ENCODE assay signal across 8 cellular contexts in genomic region chr10:102420443-102420809, GRCh38. TPM values are rescaled to one million over a fixed set of nuclear protein-coding genes. Genes with fewer than 3 reads are reported as not detected.
DNase-seq lines count a peak whose midpoint lies in the region; ATAC-seq, FAIRE-seq and TF ChIP-seq lines count a peak whose summit lies in the region.

No MANE protein-coding gene starts in this region.

- CTCF ChIA-PET in endothelial cell of umbilical vein (lab: Charles Lee), result interaction anchor here (0.6 to 6.5 kb wide), 9 partner anchors 12 to 251 kb away, joined by 3 to 74 read pairs (median 25); partner anchors contain the start of genes CUEDC2 and NFKB2

- H2AFZ ChIP-seq in endothelial cell of umbilical vein (ENCODE audit: low read depth, low read length) (peak overlapping the region; percentile 78), neural progenitor cell (replicated peaks) (peak overlapping the region; percentile 96)

- intact Hi-C loops in endothelial cell of umbilical vein (cut with micrococcal nuclease), result loop anchor here (5.0 kb wide), 3 partner anchors 82 to 227 kb away; partner anchors contain the start of genes ACTR1A and SUFU

- peak overlapping the region; percentile 92 for H3K4me3 ChIP-seq in BE2C (ENCODE audit: low read depth, low read length)
- H3K4me3 ChIP-seq in NT2/D1 (ENCODE audit: insufficient read length, low read depth), result peak overlapping the region; percentile 87
- H3K4me3 ChIP-seq in endothelial cell of umbilical vein (replicated peaks in 1 of 3; ENCODE audit: insufficient read depth in 1 of 3, low read depth in 1 of 3, low read length in 3 of 3), result peak overlapping the region; percentile 64 to 73 (median 70)
- peak overlapping the region; percentile 77 for H3K4me3 ChIP-seq in neural progenitor cell

- no peak for FAIRE-seq in endothelial cell of umbilical vein (lab: Jason Lieb, UNC)

- H4K20me1 ChIP-seq in endothelial cell of umbilical vein (replicated peaks; ENCODE audit: control insufficient read depth, extremely low read depth, insufficient read depth, low read length) (no peaks in the 10 kb centered on the region), neural progenitor cell (ENCODE audit: low read depth) (peaks cover 39% of the 10 kb centered on the region)

- no peaks in the 10 kb centered on the region for H3K9me1 ChIP-seq in endothelial cell of umbilical vein (replicated peaks; ENCODE audit: control insufficient read depth, extremely low read depth, insufficient read depth, low read length)

- no peaks in the 10 kb centered on the region for H3K9me3 Mint-ChIP-seq in neural progenitor cell

- H3K27ac Mint-ChIP-seq in neural progenitor cell, result peak overlapping the region; percentile 98

- peaks cover 38% of the 10 kb centered on the region for H3K4me1 Mint-ChIP-seq in neural progenitor cell

- H3K36me3 Mint-ChIP-seq in neural progenitor cell, result peaks cover 4% of the 10 kb centered on the region

- H3K4me1 ChIP-seq in BE2C (peaks cover 2% of the 10 kb centered on the region; the same call in 1 of the 2 replicates), NT2/D1 (ENCODE audit: insufficient read depth, insufficient read length) (peaks cover 12% of the 10 kb centered on the region), endothelial cell of umbilical vein (ENCODE audit: control insufficient read depth, extremely low read depth, insufficient read depth, low read length) (peaks cover 20% of the 10 kb centered on the region), neural progenitor cell (peaks cover 16% of the 10 kb centered on the region)

- TSS peak; percentile 8 for BruUV-seq in endothelial cell of umbilical vein (replicated peaks; lab: Mats Ljungman, UMichigan)

- no peaks in the 10 kb centered on the region for H3K27me3 ChIP-seq in BE2C
- no peaks in the 10 kb centered on the region for H3K27me3 ChIP-seq in NT2/D1 (ENCODE audit: insufficient read depth, insufficient read length)
- H3K27me3 ChIP-seq in endothelial cell of umbilical vein (ENCODE audit: control insufficient read depth in 2 of 2, insufficient read depth in 2 of 2, low read length in 2 of 2), result peaks cover 3 to 7% of the 10 kb centered on the region in 2 experiments
- peaks cover 26% of the 10 kb centered on the region for H3K27me3 ChIP-seq in neural progenitor cell

- POLR2A ChIA-PET in endothelial cell of umbilical vein (lab: Charles Lee), result interaction anchor here (0.5 to 1.8 kb wide), 2 partner anchors 12 to 239 kb away, joined by 6 to 11 read pairs; partner anchors contain the start of gene CUEDC2

- dilution Hi-C loops in endothelial cell of umbilical vein (cut with MboI; ENCODE audit: extremely low pct_ligation_motif_present, low sequenced_read_pairs), result no loop called here

- TF ChIP-seq CTCF in BE2C (IDR thresholded peaks at IDR 0.05; ENCODE audit: low read depth, low read length), result no peak
- TF ChIP-seq CTCF in endothelial cell of umbilical vein (IDR thresholded peaks at IDR 0.05; ENCODE audit: extremely low read depth in 1 of 2, insufficient read depth in 1 of 2, low read depth in 1 of 2, low read length in 2 of 2), result no peak
- TF ChIP-seq CTCF in neural progenitor cell (IDR thresholded peaks at IDR 0.05), result no peak

- H3K79me2 ChIP-seq in endothelial cell of umbilical vein (ENCODE audit: control insufficient read depth, insufficient read depth, low read length), result no peaks in the 10 kb centered on the region
- H3K79me2 ChIP-seq in neural progenitor cell (ENCODE audit: low read depth), result no peaks in the 10 kb centered on the region

- peak; percentile 49 for ATAC-seq in GM21529 (IDR thresholded peaks at IDR 0.05; ENCODE audit: unreplicated experiment)

- H3K4me2 ChIP-seq in endothelial cell of umbilical vein (ENCODE audit: insufficient read depth, low read length) (peak overlapping the region; percentile 63), neural progenitor cell (peak overlapping the region; percentile 87)

- peak overlapping the region; percentile 98 for H3K4me3 Mint-ChIP-seq in neural progenitor cell

- peak overlapping the region; percentile 91 for H3K9ac ChIP-seq in NT2/D1 (ENCODE audit: insufficient read length, low read depth)
- no peak overlapping the region for H3K9ac ChIP-seq in endothelial cell of umbilical vein (replicated peaks; ENCODE audit: extremely low read depth, insufficient read depth, low read length)
- H3K9ac ChIP-seq in neural progenitor cell, result no peak overlapping the region

- peaks cover 12% of the 10 kb centered on the region for H3K36me3 ChIP-seq in BE2C
- peaks cover 23% of the 10 kb centered on the region for H3K36me3 ChIP-seq in NT2/D1 (ENCODE audit: insufficient read depth, insufficient read length, low read length)
- peaks cover 0 to 9% of the 10 kb centered on the region in 2 experiments for H3K36me3 ChIP-seq in endothelial cell of umbilical vein (ENCODE audit: control insufficient read depth in 2 of 2, extremely low read depth in 1 of 2, insufficient read depth in 2 of 2, low read length in 2 of 2)
- H3K36me3 ChIP-seq in neural progenitor cell, result no peaks in the 10 kb centered on the region

- peaks cover 46% of the 10 kb centered on the region for H3F3A ChIP-seq in neural progenitor cell (ENCODE audit: low read depth)

- no peaks in the 10 kb centered on the region for H3K9me3 ChIP-seq in BE2C
- H3K9me3 ChIP-seq in NT2/D1 (ENCODE audit: insufficient read depth, low read length), result no peaks in the 10 kb centered on the region
- no peaks in the 10 kb centered on the region for H3K9me3 ChIP-seq in endothelial cell of umbilical vein (replicated peaks; ENCODE audit: control insufficient read depth, insufficient read depth, low read length)
- no peaks in the 10 kb centered on the region for H3K9me3 ChIP-seq in neural progenitor cell (ENCODE audit: low read depth)

- H3K27ac ChIP-seq in endothelial cell of umbilical vein (ENCODE audit: insufficient read depth, low read depth, low read length) (no peak overlapping the region), neural progenitor cell (no peak overlapping the region)

- peaks cover 19% of the 10 kb centered on the region for H3K27me3 Mint-ChIP-seq in neural progenitor cell (ENCODE audit: insufficient read depth, low read depth)

- TF ChIP-seq POLR2A in endothelial cell of umbilical vein (IDR thresholded peaks at IDR 0.05; ENCODE audit: low read depth, low read length), result no peak

- no peak for DNase-seq in BE2C
- DNase-seq in NT2/D1 (ENCODE audit: low read depth, low spot score), result no peak
- no peak for DNase-seq in endothelial cell of umbilical vein (ENCODE audit: low read depth, low spot score)
- peak; percentile 96 for DNase-seq in neural progenitor cell (ENCODE audit: low spot score)
- no peak for DNase-seq in cortex of kidney (lab: John Stamatoyannopoulos, UW)
- no peak for DNase-seq in NCI-H774 (lab: John Stamatoyannopoulos, UW)
- no peak for DNase-seq in NCI-H82 treated with DMSO at 0.1 percent for 48 hours (lab: John Stamatoyannopoulos, UW; ENCODE audit: unreplicated experiment)

RNA-seq across cellular contexts. Expression of gene FBXL15, which starts 0.2 kb away (rescaled TPM):
- 164 TPM for polyA plus RNA-seq in BE2C (2012; ENCODE audit: insufficient read depth, insufficient read length, low read depth)
- total RNA-seq in endothelial cell of umbilical vein, result 9.9 and 10.7 TPM in 2 replicates
- polyA plus RNA-seq in endothelial cell of umbilical vein, result 15.3 and 21.6 TPM in 2 replicates
- polyA plus RNA-seq in endothelial cell of umbilical vein (2011; cell fraction: cytosol; rRNA removed), result 5.9 and 10.1 TPM in 2 replicates
- 11.6 and 11.7 TPM in 2 replicates for polyA plus RNA-seq in endothelial cell of umbilical vein (2011; cell fraction: nucleus; rRNA removed)
- 4.3 and 6.2 TPM in 2 replicates for polyA plus RNA-seq in endothelial cell of umbilical vein (2012)
- 1.4 and 2.0 TPM in 2 replicates for polyA minus RNA-seq in endothelial cell of umbilical vein
- 8.5 TPM for polyA minus RNA-seq in endothelial cell of umbilical vein (2011; cell fraction: cytosol; rRNA and poly(A)+ RNA removed)
- 1.5 and 1.8 TPM in 2 replicates for polyA minus RNA-seq in endothelial cell of umbilical vein (2011; cell fraction: nucleus; rRNA and poly(A)+ RNA removed)
- 4.4 and 12.2 TPM in 2 replicates for total RNA-seq in neural progenitor cell (ENCODE audit: low replicate concordance)

RNA-seq across cellular contexts. Expression of gene PSD, which starts 1.8 kb away (rescaled TPM):
- 177 TPM for polyA plus RNA-seq in BE2C (2012; ENCODE audit: insufficient read depth, insufficient read length, low read depth)
- total RNA-seq in endothelial cell of umbilical vein (0.18 and 0.40 TPM in 2 replicates), neural progenitor cell (ENCODE audit: low replicate concordance) (0.09 and 2.8 TPM in 2 replicates)
- 0.08 and 0.10 TPM in 2 replicates for polyA plus RNA-seq in endothelial cell of umbilical vein
- 0.07 TPM in 1 of 2 replicates, not detected in the other for polyA plus RNA-seq in endothelial cell of umbilical vein (2011; cell fraction: cytosol; rRNA removed)
- 0.24 and 0.29 TPM in 2 replicates for polyA plus RNA-seq in endothelial cell of umbilical vein (2011; cell fraction: nucleus; rRNA removed)
- 0.86 and 2.6 TPM in 2 replicates for polyA plus RNA-seq in endothelial cell of umbilical vein (2012)
- not detected in 2 replicates for polyA minus RNA-seq in endothelial cell of umbilical vein
- polyA minus RNA-seq in endothelial cell of umbilical vein (2011; cell fraction: cytosol; rRNA and poly(A)+ RNA removed), result not detected
- polyA minus RNA-seq in endothelial cell of umbilical vein (2011; cell fraction: nucleus; rRNA and poly(A)+ RNA removed), result 0.29 TPM in 1 of 2 replicates, not detected in the other

RNA-seq across cellular contexts. Expression of gene CUEDC2, which starts 11.9 kb away (rescaled TPM):
- 128 TPM for polyA plus RNA-seq in BE2C (2012; ENCODE audit: insufficient read depth, insufficient read length, low read depth)
- 61.5 and 62.6 TPM in 2 replicates for total RNA-seq in endothelial cell of umbilical vein
- polyA plus RNA-seq in endothelial cell of umbilical vein, result 82.3 and 96.7 TPM in 2 replicates
- 79.5 and 108 TPM in 2 replicates for polyA plus RNA-seq in endothelial cell of umbilical vein (2011; cell fraction: cytosol; rRNA removed)
- 119 and 127 TPM in 2 replicates for polyA plus RNA-seq in endothelial cell of umbilical vein (2011; cell fraction: nucleus; rRNA removed)
- polyA plus RNA-seq in endothelial cell of umbilical vein (2012), result 56.6 and 83.3 TPM in 2 replicates
- polyA minus RNA-seq in endothelial cell of umbilical vein, result 26.5 and 27.4 TPM in 2 replicates
- 32.0 TPM for polyA minus RNA-seq in endothelial cell of umbilical vein (2011; cell fraction: cytosol; rRNA and poly(A)+ RNA removed)
- polyA minus RNA-seq in endothelial cell of umbilical vein (2011; cell fraction: nucleus; rRNA and poly(A)+ RNA removed), result 7.5 and 12.2 TPM in 2 replicates
- 64.0 and 97.4 TPM in 2 replicates for total RNA-seq in neural progenitor cell (ENCODE audit: low replicate concordance)

RNA-seq across cellular contexts. Expression of gene NFKB2, which starts 24.9 kb away (rescaled TPM):
- 13.1 TPM for polyA plus RNA-seq in BE2C (2012; ENCODE audit: insufficient read depth, insufficient read length, low read depth)
- total RNA-seq in endothelial cell of umbilical vein (21.9 and 25.6 TPM in 2 replicates), neural progenitor cell (ENCODE audit: low replicate concordance) (4.0 and 14.9 TPM in 2 replicates)
- 21.0 and 23.0 TPM in 2 replicates for polyA plus RNA-seq in endothelial cell of umbilical vein
- 13.8 and 20.2 TPM in 2 replicates for polyA plus RNA-seq in endothelial cell of umbilical vein (2011; cell fraction: cytosol; rRNA removed)
- polyA plus RNA-seq in endothelial cell of umbilical vein (2011; cell fraction: nucleus; rRNA removed), result 53.7 and 67.4 TPM in 2 replicates
- 17.7 and 31.9 TPM in 2 replicates for polyA plus RNA-seq in endothelial cell of umbilical vein (2012)
- polyA minus RNA-seq in endothelial cell of umbilical vein, result 9.5 and 11.2 TPM in 2 replicates
- polyA minus RNA-seq in endothelial cell of umbilical vein (2011; cell fraction: cytosol; rRNA and poly(A)+ RNA removed), result 27.7 TPM
- polyA minus RNA-seq in endothelial cell of umbilical vein (2011; cell fraction: nucleus; rRNA and poly(A)+ RNA removed), result 11.3 and 18.8 TPM in 2 replicates

RNA-seq across cellular contexts. Expression of gene C10orf95, which starts 30.9 kb away (rescaled TPM):
- polyA plus RNA-seq in BE2C (2012; ENCODE audit: insufficient read depth, insufficient read length, low read depth), result 1.0 TPM
- total RNA-seq in endothelial cell of umbilical vein (not detected in 2 replicates), neural progenitor cell (ENCODE audit: low replicate concordance) (not detected in 2 replicates)
- polyA plus RNA-seq in endothelial cell of umbilical vein, result 0.08 TPM in 1 of 2 replicates, not detected in the other
- polyA plus RNA-seq in endothelial cell of umbilical vein (2011; cell fraction: cytosol; rRNA removed), result 0.04 TPM in 1 of 2 replicates, not detected in the other
- polyA plus RNA-seq in endothelial cell of umbilical vein (2011; cell fraction: nucleus; rRNA removed), result not detected in 2 replicates
- not detected in 2 replicates for polyA plus RNA-seq in endothelial cell of umbilical vein (2012)
- not detected in 2 replicates for polyA minus RNA-seq in endothelial cell of umbilical vein
- not detected for polyA minus RNA-seq in endothelial cell of umbilical vein (2011; cell fraction: cytosol; rRNA and poly(A)+ RNA removed)
- not detected in 2 replicates for polyA minus RNA-seq in endothelial cell of umbilical vein (2011; cell fraction: nucleus; rRNA and poly(A)+ RNA removed)
